Comparison of ENCODE assay signal across 10 cellular contexts in genomic region chr12:66304296-66304915, GRCh38. TPM values are rescaled to one million over a fixed set of nuclear protein-coding genes. Genes with fewer than 3 reads are reported as not detected.
DNase-seq lines count a peak whose midpoint lies in the region; ATAC-seq and TF ChIP-seq lines count a peak whose summit lies in the region.
"Had no signal": no experiment of that assay in that cellular context is flagged by ENCODE, and none has a peak within 500 bp of the region (broad histone marks: within the 10 kb centered on the region; RNA-seq: fewer than 3 reads in every experiment).

No MANE protein-coding gene starts in this region.

- TF ChIP-seq CTCF in HL-60 (IDR thresholded peaks at IDR 0.05; ENCODE audit: insufficient read depth, low read length) (no peak), glutamatergic neuron (IDR thresholded peaks at IDR 0.05; ENCODE audit: partially characterized antibody, unreplicated experiment) (no peak)
- no peak for TF ChIP-seq CTCF in activated CD8-positive, alpha-beta T cell treated with anti-CD3 and anti-CD28 coated beads for 36 hours (IDR thresholded peaks at IDR 0.05)

- POLR2A ChIA-PET in CD4-positive, alpha-beta memory T cell (lab: Charles Lee; ENCODE audit: partially characterized antibody) = interaction anchor here (0.6 to 4.7 kb wide), 10 partner anchors 8 to 135 kb away, joined by 3 to 144 read pairs (median 5); partner anchors contain the start of gene TMBIM4
- POLR2A ChIA-PET in activated CD8-positive, alpha-beta T cell treated with anti-CD3 and anti-CD28 coated beads for 36 hours (lab: Charles Lee) = interaction anchor here (1.9 kb wide), 1 partner anchor 26 kb away, joined by 6 read pairs; no protein-coding TSS in a partner anchor

- H3K9me3 Mint-ChIP-seq in CD4-positive, alpha-beta memory T cell = peaks cover 0 to 2% (median 0%) of the 10 kb centered on the region in 8 donors
- H3K9me3 Mint-ChIP-seq in activated CD8-positive, alpha-beta T cell treated with anti-CD3 and anti-CD28 coated beads for 36 hours = no peaks in the 10 kb centered on the region
- H3K9me3 Mint-ChIP-seq in naive B cell (no peaks in the 10 kb centered on the region), glutamatergic neuron (ENCODE audit: unreplicated experiment) (peaks cover 1% of the 10 kb centered on the region)

- H3K27me3 ChIP-seq in CD4-positive, alpha-beta memory T cell (ENCODE audit: insufficient read depth, low read length) = no peaks in the 10 kb centered on the region
- no peaks in the 10 kb centered on the region for H3K27me3 ChIP-seq in HL-60 (ENCODE audit: insufficient read depth, poor library complexity, severe bottlenecking)
- H3K27me3 ChIP-seq: breast epithelium had no signal

- peak overlapping the region; percentile 96 to 99 (median 98) for H3K27ac Mint-ChIP-seq in CD4-positive, alpha-beta memory T cell
- peak overlapping the region; percentile 100 for H3K27ac Mint-ChIP-seq in activated CD8-positive, alpha-beta T cell treated with anti-CD3 and anti-CD28 coated beads for 36 hours
- H3K27ac Mint-ChIP-seq in naive B cell = peak overlapping the region; percentile 0 to 50 (median 10)
- no peak overlapping the region for H3K27ac Mint-ChIP-seq in glutamatergic neuron (ENCODE audit: unreplicated experiment)

- peaks cover 35 to 58% of the 10 kb centered on the region in 2 donors for H3K36me3 Mint-ChIP-seq in CD4-positive, alpha-beta memory T cell
- H3K36me3 Mint-ChIP-seq in activated CD8-positive, alpha-beta T cell treated with anti-CD3 and anti-CD28 coated beads for 36 hours (ENCODE audit: low read depth) = peaks cover 44% of the 10 kb centered on the region
- H3K36me3 Mint-ChIP-seq in naive B cell = peaks cover 0 to 10% of the 10 kb centered on the region in 2 donors
- H3K36me3 Mint-ChIP-seq in glutamatergic neuron (ENCODE audit: unreplicated experiment) = no peaks in the 10 kb centered on the region

- H3K27me3 Mint-ChIP-seq in CD4-positive, alpha-beta memory T cell = no peaks in the 10 kb centered on the region
- H3K27me3 Mint-ChIP-seq in activated CD8-positive, alpha-beta T cell treated with anti-CD3 and anti-CD28 coated beads for 36 hours = no peaks in the 10 kb centered on the region
- no peaks in the 10 kb centered on the region for H3K27me3 Mint-ChIP-seq in naive B cell
- peaks cover 2% of the 10 kb centered on the region for H3K27me3 Mint-ChIP-seq in glutamatergic neuron (ENCODE audit: unreplicated experiment)

- peaks cover 58% of the 10 kb centered on the region for H3K4me1 ChIP-seq in CD4-positive, alpha-beta memory T cell (ENCODE audit: insufficient read depth, low read length)
- H3K4me1 ChIP-seq: breast epithelium had no signal

- peak overlapping the region; percentile 94 for H3K27ac ChIP-seq in CD4-positive, alpha-beta memory T cell (ENCODE audit: low read depth, low read length)
- H3K27ac ChIP-seq in HL-60 (replicated peaks) = peak overlapping the region; percentile 31
- H3K27ac ChIP-seq: breast epithelium had no signal

- CTCF ChIA-PET in CD4-positive, alpha-beta memory T cell (lab: Charles Lee; ENCODE audit: partially characterized antibody) = interaction anchor here (0.9 to 5.7 kb wide), 7 partner anchors 9 to 128 kb away, joined by 3 to 54 read pairs (median 4); no protein-coding TSS in a partner anchor
- CTCF ChIA-PET in activated CD8-positive, alpha-beta T cell treated with anti-CD3 and anti-CD28 coated beads for 36 hours (lab: Charles Lee) = interaction anchor here (0.7 to 1.5 kb wide), 4 partner anchors 10 to 134 kb away, joined by 3 to 6 read pairs (median 3); partner anchors contain the start of gene TMBIM4

- no peaks in the 10 kb centered on the region for H3K9me3 ChIP-seq in CD4-positive, alpha-beta memory T cell (ENCODE audit: control insufficient read depth in 1 of 2, low read length in 2 of 2)
- H3K9me3 ChIP-seq: breast epithelium had no signal

- intact Hi-C loops in CD4-positive, alpha-beta memory T cell (cut with micrococcal nuclease) = loop anchor here (10.0 kb wide), 1 partner anchor 1900 kb away; the partner anchor contains the start of gene XPOT
- intact Hi-C loops in activated CD8-positive, alpha-beta T cell treated with anti-CD3 and anti-CD28 coated beads for 36 hours (cut with micrococcal nuclease) = loop anchor here (10.0 kb wide), 1 partner anchor 140 kb away; the partner anchor contains the start of gene TMBIM4

- H3K4me3 ChIP-seq in CD4-positive, alpha-beta memory T cell (ENCODE audit: low read length in 2 of 2) = peak overlapping the region; percentile 66 to 95
- peak overlapping the region; percentile 62 for H3K4me3 ChIP-seq in HL-60 (replicated peaks; ENCODE audit: insufficient read depth, low read length)

- no peak for ATAC-seq in activated CD8-positive, alpha-beta T cell treated with anti-CD3 and anti-CD28 coated beads for 36 hours
- ATAC-seq in naive B cell (ENCODE audit: low read depth in 2 of 2) (no peak), HG03175 (IDR thresholded peaks at IDR 0.05; ENCODE audit: unreplicated experiment) (no peak)
- ATAC-seq in activated CD4-positive, CD25-positive, alpha-beta regulatory T cell treated with anti-CD3 and anti-CD28 coated beads, Interleukin-2, amount 50 U/mL, for 24 hours = no peak

- peaks cover 40 to 74% (median 46%) of the 10 kb centered on the region in 4 donors for H3K4me1 Mint-ChIP-seq in CD4-positive, alpha-beta memory T cell
- H3K4me1 Mint-ChIP-seq in activated CD8-positive, alpha-beta T cell treated with anti-CD3 and anti-CD28 coated beads for 36 hours (ENCODE audit: low read depth) = peaks cover 47% of the 10 kb centered on the region
- H3K4me1 Mint-ChIP-seq in naive B cell (peaks cover 32 to 40% (median 38%) of the 10 kb centered on the region in 3 donors), glutamatergic neuron (ENCODE audit: low read depth, unreplicated experiment) (peaks cover 10% of the 10 kb centered on the region)

- peaks cover 18% of the 10 kb centered on the region for H3K36me3 ChIP-seq in CD4-positive, alpha-beta memory T cell (ENCODE audit: insufficient read depth, low read length)
- H3K36me3 ChIP-seq: breast epithelium had no signal

- H3K4me3 Mint-ChIP-seq in CD4-positive, alpha-beta memory T cell = peak overlapping the region; percentile 87 to 100 (median 98)
- H3K4me3 Mint-ChIP-seq in activated CD8-positive, alpha-beta T cell treated with anti-CD3 and anti-CD28 coated beads for 36 hours = peak overlapping the region; percentile 100
- peak overlapping the region in 3 of 8 donors; percentile 29 to 100 (median 99) for H3K4me3 Mint-ChIP-seq in naive B cell
- H3K4me3 Mint-ChIP-seq in glutamatergic neuron (ENCODE audit: unreplicated experiment) = no peak overlapping the region

- peak in 3 of 5 donors; percentile 15 to 41 (median 21) for DNase-seq in CD4-positive, alpha-beta memory T cell
- DNase-seq in HL-60 (ENCODE audit: low read depth in 1 of 2, low spot score in 1 of 2) (peak in 1 of 2 experiments; percentile 12), naive B cell (no peak), AML-193 (lab: John Stamatoyannopoulos, UW) (no peak), glutamatergic neuron (no peak)
- DNase-seq in activated CD8-positive, alpha-beta T cell treated with anti-CD3 and anti-CD28 coated beads for 36 hours = no peak
- DNase-seq: NCI-H526 had no signal

RNA-seq across cellular contexts. Expression of gene HELB, which starts 2.1 kb away (rescaled TPM):
- 10 to 100 TPM; 64.9 to 69.0 TPM for total RNA-seq in CD4-positive, alpha-beta memory T cell
- 10 to 100 TPM; 20.2 to 34.1 TPM for polyA plus RNA-seq in CD4-positive, alpha-beta memory T cell
- 10 to 100 TPM; 16.1 to 16.2 TPM for total RNA-seq in activated CD8-positive, alpha-beta T cell treated with anti-CD3 and anti-CD28 coated beads for 36 hours
- 1 to 10 TPM in 5 of 6 donors, under 1 TPM in 1; 0.06 to 6.4 (median 4.9) TPM for polyA plus RNA-seq in naive B cell (ENCODE audit: low read depth in 6 of 6)
- 8.9 TPM for total RNA-seq in glutamatergic neuron (ENCODE audit: unreplicated experiment)

Comparison
In these comparisons a context has a peak if more than half of its experiments do, and no peak if none do; other contexts are left out.
1. DNase-seq: peak in CD4-positive, alpha-beta memory T cell (3 of 5); none in activated CD8-positive, alpha-beta T cell treated with anti-CD3 and anti-CD28 coated beads for 36 hours (single experiment), naive B cell (single experiment), AML-193 (0 of 2) and glutamatergic neuron (single experiment).